ENCODE assay signal across 9 cellular contexts in the genomic region with DNA sequence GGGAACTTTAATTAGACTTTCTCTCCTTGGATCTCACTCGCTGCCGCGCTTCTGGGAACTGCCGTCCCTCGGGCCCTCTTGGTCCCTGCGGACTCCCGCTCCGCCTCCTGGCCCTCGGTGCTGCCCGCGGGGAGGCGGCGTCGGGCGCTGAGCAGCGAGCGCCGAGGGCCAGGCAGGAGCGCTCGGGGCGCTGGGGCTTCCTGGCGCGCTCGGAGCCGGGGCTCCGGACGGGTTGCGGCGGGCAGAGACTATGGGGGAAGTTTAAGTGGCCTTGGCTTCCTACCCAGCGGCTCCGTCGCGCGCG. TPM values are rescaled to one million over a fixed set of nuclear protein-coding genes. Genes with fewer than 3 reads are reported as not detected.
DNase-seq lines count a peak whose midpoint lies in the region; ATAC-seq and TF ChIP-seq lines count a peak whose summit lies in the region.
"Had no signal": no experiment of that assay in that cellular context is flagged by ENCODE, and none has a peak within 500 bp of the region (broad histone marks: within the 10 kb centered on the region; RNA-seq: fewer than 3 reads in every experiment).

No MANE protein-coding gene starts in this region.

- H3K27me3 ChIP-seq in right cardiac atrium (ENCODE audit: control insufficient read depth, insufficient read depth) (no peaks in the 10 kb centered on the region), prostate gland (replicated peaks; ENCODE audit: insufficient read depth) (peaks cover 1% of the 10 kb centered on the region)

- no peak for TF ChIP-seq CTCF in prostate gland (IDR thresholded peaks at IDR 0.05)

- no peaks in the 10 kb centered on the region for H3K36me3 ChIP-seq in prostate gland

- under 1% methylated on average over 35 of the region's 35 CpGs for WGBS in right cardiac atrium
- WGBS in prostate gland, result 2% methylated on average over 10 of the region's 35 CpGs

- no peaks in the 10 kb centered on the region for H3K4me1 ChIP-seq in right cardiac atrium (ENCODE audit: control insufficient read depth, insufficient read depth, low read length)
- H3K4me1 ChIP-seq in prostate gland (replicated peaks), result peaks cover 2% of the 10 kb centered on the region

- H3K4me3 ChIP-seq in right cardiac atrium (ENCODE audit: low read length) (peak overlapping the region; percentile 56), prostate gland (peak overlapping the region; percentile 37 to 44)

- H3K9me3 ChIP-seq in right cardiac atrium (ENCODE audit: control insufficient read depth, low read length) (no peaks in the 10 kb centered on the region), prostate gland (no peaks in the 10 kb centered on the region)

- DNase-seq in ELF-1 (ENCODE audit: low read depth, low spot score), result peak; percentile 54
- DNase-seq in RPMI8226, result peak; percentile 57
- DNase-seq in right cardiac atrium, result no peak
- DNase-seq in prostate gland (ENCODE audit: low spot score), result no peak
- no peak for DNase-seq in SKM-1 (lab: John Stamatoyannopoulos, UW; ENCODE audit: unreplicated experiment)
- no peak for DNase-seq in HK-2 (ENCODE audit: unreplicated experiment)
- no peak for DNase-seq in SKM-1 treated with dmso at 0.1 percent for 144 hours (lab: John Stamatoyannopoulos, UW; ENCODE audit: unreplicated experiment)
- DNase-seq: DND-41 had no signal

- intact Hi-C loops in right cardiac atrium (cut with DNase I), result no loop called here
- intact Hi-C loops in prostate gland (cut with DNase I), result no loop called here

- H3K27ac ChIP-seq in right cardiac atrium (ENCODE audit: low read length) (no peak overlapping the region), prostate gland (no peak overlapping the region)

- TF ChIP-seq POLR2A in prostate gland (IDR thresholded peaks at IDR 0.05), result no peak

- ATAC-seq in right cardiac atrium, result peak; percentile 12 to 34
- ATAC-seq in HG03025 (IDR thresholded peaks at IDR 0.05; ENCODE audit: low FRiP score, unreplicated experiment), result no peak

RNA-seq across cellular contexts. Expression of a gene that starts 0.7 kb away (rescaled TPM):
- under 1 TPM in 3 of 4 donors, not detected in 1; 0.15 to 0.37 (median 0.36) TPM for total RNA-seq in right cardiac atrium
- 0.63 TPM for polyA plus RNA-seq in right cardiac atrium
- 1 to 10 TPM; 1.3 to 2.7 TPM for total RNA-seq in prostate gland

Comparison
In these comparisons a context has a peak if more than half of its experiments do, and no peak if none do; other contexts are left out.
1. DNase-seq: peak in ELF-1 (single experiment) and RPMI8226 (single experiment); none in right cardiac atrium (0 of 3), prostate gland (single experiment), SKM-1 (single experiment), HK-2 (single experiment) and SKM-1 treated with dmso at 0.1 percent for 144 hours (single experiment).